In the genomic region with DNA sequence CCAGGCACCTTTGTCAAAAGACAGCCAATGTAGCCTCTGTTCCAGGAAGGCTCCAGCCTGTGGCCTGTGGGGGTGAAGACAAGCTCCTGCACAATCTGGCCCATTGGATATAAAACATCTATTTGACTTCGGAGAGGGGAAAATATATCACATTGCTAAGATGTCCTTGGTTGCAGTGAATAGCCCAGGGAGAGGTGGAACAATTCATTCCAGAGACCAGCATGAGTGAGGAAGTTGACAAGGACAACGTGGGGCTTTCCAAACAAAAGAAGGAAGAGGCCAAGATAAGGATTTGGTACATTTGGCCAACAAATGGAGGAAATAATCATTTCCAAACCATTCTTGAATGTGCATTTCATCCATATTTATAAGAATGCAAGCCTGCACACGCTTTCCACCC, we compare ENCODE assay signal across 17 cellular contexts.
A peak's percentile ranks its signal among the peaks of the same experiment; 100 is the strongest.
DNase-seq lines count a peak whose midpoint lies in the region; ATAC-seq and TF ChIP-seq lines count a peak whose summit lies in the region.
"Had no signal": no experiment of that assay in that cellular context is flagged by ENCODE, and none has a peak within 500 bp of the region (broad histone marks: within the 10 kb centered on the region; RNA-seq: fewer than 3 reads in every experiment).

No MANE protein-coding gene starts in this region.

- peak; percentile 20 for ATAC-seq in Right ventricle myocardium superior (ENCODE audit: poor library complexity)
- no peak for ATAC-seq in GM18498 (IDR thresholded peaks at IDR 0.05; ENCODE audit: unreplicated experiment)
- ATAC-seq: activated CD8-positive, alpha-beta T cell treated with anti-CD3 and anti-CD28 coated beads for 36 hours; stimulated activated naive B cell treated with anti-CD40 and anti-IgM and Interleukin-4, amounts not matched to agents 10 μg/mL and 1 μg/mL and 100 μg/mL, for 72 hours had no signal

- H3K9me3 ChIP-seq in right atrium auricular region = no peaks in the 10 kb centered on the region
- H3K9me3 ChIP-seq in prostate gland = no peaks in the 10 kb centered on the region
- H3K9me3 ChIP-seq: HAP-1 had no signal

- H3K4me1 ChIP-seq in right atrium auricular region (peaks cover 0 to 85% of the 10 kb centered on the region in 2 donors), prostate gland (replicated peaks) (peaks cover 16% of the 10 kb centered on the region)
- H3K4me1 ChIP-seq: HAP-1 had no signal

- no peak for DNase-seq in Right ventricle myocardium superior
- no peak for DNase-seq in cardiac septum (ENCODE audit: low spot score)
- DNase-seq in right atrium auricular region (ENCODE audit: low spot score) = no peak
- no peak for DNase-seq in prostate gland (ENCODE audit: low spot score)
- no peak for DNase-seq in DMS 273 treated with DMSO at 0.1 percent for 48 hours (lab: John Stamatoyannopoulos, UW)
- no peak for DNase-seq in NCI-H146 (lab: John Stamatoyannopoulos, UW)
- no peak for DNase-seq in NCI-H82 treated with DMSO at 0.1 percent for 48 hours (lab: John Stamatoyannopoulos, UW; ENCODE audit: unreplicated experiment)
- DNase-seq: activated CD8-positive, alpha-beta T cell treated with anti-CD3 and anti-CD28 coated beads for 36 hours; activated gamma-delta T cell treated with Interleukin-2 at 50 U/mL for 16 hours; brain microvascular endothelial cell; midbrain; NCI-H187; NCI-H526; stimulated activated CD4-positive, alpha-beta T cell treated with anti-CD3 and anti-CD28 coated beads, Interleukin-4, amount 100 ng/mL, for 4 hours; stimulated activated naive B cell treated with anti-CD40 and anti-IgM and Interleukin-4, amounts not matched to agents 10 μg/mL and 1 μg/mL and 100 μg/mL, for 72 hours had no signal

- H3K27ac ChIP-seq in right atrium auricular region = peak overlapping the region; percentile 62 to 63
- peak overlapping the region; percentile 54 to 72 for H3K27ac ChIP-seq in prostate gland
- H3K27ac ChIP-seq: brain microvascular endothelial cell had no signal

- 41% methylated on average over 3 of the region's 3 CpGs for WGBS in prostate gland

- TF ChIP-seq CTCF in right atrium auricular region (IDR thresholded peaks at IDR 0.05) (no peak), prostate gland (IDR thresholded peaks at IDR 0.05) (no peak)

- H3K27me3 ChIP-seq in right atrium auricular region (no peaks in the 10 kb centered on the region), prostate gland (replicated peaks; ENCODE audit: insufficient read depth) (peaks cover 3% of the 10 kb centered on the region)
- H3K27me3 ChIP-seq: brain microvascular endothelial cell had no signal

- H3K4me3 ChIP-seq in right atrium auricular region = no peak overlapping the region
- H3K4me3 ChIP-seq in prostate gland = no peak overlapping the region
- H3K4me3 ChIP-seq: HAP-1 had no signal

- H3K36me3 ChIP-seq in right atrium auricular region (no peaks in the 10 kb centered on the region), prostate gland (no peaks in the 10 kb centered on the region)
- H3K36me3 ChIP-seq: brain microvascular endothelial cell, HAP-1 had no signal

- TF ChIP-seq POLR2A in prostate gland (IDR thresholded peaks at IDR 0.05) = no peak

- intact Hi-C loops in Right ventricle myocardium superior (cut with DNase I) = loop anchor here (5.0 kb wide), 1 partner anchor 185 kb away; a partner anchor contains a TSS
- intact Hi-C loops in cardiac septum (cut with DNase I) = no loop called here
- intact Hi-C loops in prostate gland (cut with DNase I) = loop anchor here (5.0 kb wide), 1 partner anchor 65 kb away; no protein-coding TSS in a partner anchor
